In the genomic region with DNA sequence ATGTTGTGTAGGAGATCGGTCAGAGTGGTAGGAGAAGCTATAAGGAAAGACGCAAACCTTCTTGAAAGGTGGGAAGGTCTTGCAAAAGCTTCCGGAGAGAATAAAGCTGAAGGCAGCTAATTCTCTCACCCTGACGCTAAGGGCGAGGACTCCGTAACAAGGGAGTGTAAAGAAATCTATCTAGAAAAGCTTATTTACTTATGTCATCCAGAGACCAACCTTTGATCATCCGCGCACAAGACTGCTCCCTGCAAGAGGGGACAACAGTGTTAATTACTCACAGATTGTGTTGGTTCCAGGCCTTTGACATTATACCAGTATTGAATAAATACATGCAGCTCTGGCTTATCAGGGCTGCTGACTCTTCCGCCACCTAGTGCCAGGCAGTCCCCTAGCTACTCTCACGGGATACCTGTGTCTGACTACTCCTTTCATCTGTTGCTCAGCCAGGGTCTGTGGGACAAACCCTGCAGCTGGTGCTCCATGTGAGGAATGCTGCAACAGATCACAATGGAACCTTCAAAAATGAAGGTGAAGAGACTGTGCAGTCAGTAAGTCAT, we compare ENCODE assay signal across 9 cellular contexts.
DNase-seq lines count a peak whose midpoint lies in the region; ATAC-seq and TF ChIP-seq lines count a peak whose summit lies in the region.
"Had no signal": no experiment of that assay in that cellular context is flagged by ENCODE, and none has a peak within 500 bp of the region (broad histone marks: within the 10 kb centered on the region; RNA-seq: fewer than 3 reads in every experiment).

No MANE protein-coding gene starts in this region.

- H3K36me3 ChIP-seq in right atrium auricular region, result no peaks in the 10 kb centered on the region
- no peaks in the 10 kb centered on the region for H3K36me3 ChIP-seq in heart right ventricle
- H3K36me3 ChIP-seq in upper lobe of right lung, result no peaks in the 10 kb centered on the region

- peak in 1 of 2 donors; percentile 42 for TF ChIP-seq CTCF in right atrium auricular region (IDR thresholded peaks at IDR 0.05)
- TF ChIP-seq CTCF in heart right ventricle (IDR thresholded peaks at IDR 0.05), result peak in 6 of 9 donors; percentile 6 to 36 (median 16)
- TF ChIP-seq CTCF in upper lobe of right lung (IDR thresholded peaks at IDR 0.05), result no peak

- H3K4me1 ChIP-seq in right atrium auricular region (no peaks in the 10 kb centered on the region), heart right ventricle (no peaks in the 10 kb centered on the region), upper lobe of right lung (no peaks in the 10 kb centered on the region)
- H3K4me1 ChIP-seq: parathyroid adenoma had no signal

- H3K9me3 ChIP-seq in right atrium auricular region (no peaks in the 10 kb centered on the region), heart right ventricle (peaks cover 0 to 31% (median 0%) of the 10 kb centered on the region in 11 donors), upper lobe of right lung (no peaks in the 10 kb centered on the region)

- intact Hi-C loops in Right ventricle myocardium superior (cut with DNase I) (no loop called here), heart right ventricle (cut with DNase I) (no loop called here), upper lobe of right lung (cut with DNase I) (no loop called here)

- H3K4me3 ChIP-seq in right atrium auricular region, result no peak overlapping the region
- no peak overlapping the region for H3K4me3 ChIP-seq in heart right ventricle
- no peak overlapping the region for H3K4me3 ChIP-seq in upper lobe of right lung

- 63 to 70% methylated on average over 10 of the region's 10 CpGs for WGBS in heart right ventricle, 2 donors

- no peak for DNase-seq in Right ventricle myocardium superior
- no peak for DNase-seq in right atrium auricular region (ENCODE audit: low spot score)
- DNase-seq in SK-N-DZ (ENCODE audit: low spot score), result peak; percentile 18
- DNase-seq in heart right ventricle, result no peak
- no peak for DNase-seq in upper lobe of right lung
- no peak for DNase-seq in NCI-H2196 treated with DMSO at 0.1 percent for 48 hours (lab: John Stamatoyannopoulos, UW; ENCODE audit: unreplicated experiment)
- no peak for DNase-seq in NK-92 treated with Interleukin-12 subunit alpha and Interleukin-12 subunit beta, amount 100 ng/mL, for 24 hours (lab: John Stamatoyannopoulos, UW)

- ATAC-seq in Right ventricle myocardium superior (ENCODE audit: poor library complexity) (peak; percentile 34), heart right ventricle (no peak), upper lobe of right lung (peak; percentile 43), HG03520 (IDR thresholded peaks at IDR 0.05; ENCODE audit: unreplicated experiment) (no peak)

- H3K27me3 ChIP-seq in right atrium auricular region, result no peaks in the 10 kb centered on the region
- no peaks in the 10 kb centered on the region for H3K27me3 ChIP-seq in heart right ventricle
- H3K27me3 ChIP-seq in upper lobe of right lung, result no peaks in the 10 kb centered on the region

- H3K27ac ChIP-seq in right atrium auricular region (no peak overlapping the region), heart right ventricle (peak overlapping the region in 1 of 10 donors; percentile 71), upper lobe of right lung (no peak overlapping the region)
- H3K27ac ChIP-seq: parathyroid adenoma had no signal

Comparison
In these comparisons a context has a peak if more than half of its experiments do, and no peak if none do; other contexts are left out.
1. ATAC-seq: peak in Right ventricle myocardium superior (single experiment) and upper lobe of right lung (single experiment); none in heart right ventricle (0 of 8) and HG03520 (single experiment).